Comparison of ENCODE assay signal across 1 cellular context in the genomic region with DNA sequence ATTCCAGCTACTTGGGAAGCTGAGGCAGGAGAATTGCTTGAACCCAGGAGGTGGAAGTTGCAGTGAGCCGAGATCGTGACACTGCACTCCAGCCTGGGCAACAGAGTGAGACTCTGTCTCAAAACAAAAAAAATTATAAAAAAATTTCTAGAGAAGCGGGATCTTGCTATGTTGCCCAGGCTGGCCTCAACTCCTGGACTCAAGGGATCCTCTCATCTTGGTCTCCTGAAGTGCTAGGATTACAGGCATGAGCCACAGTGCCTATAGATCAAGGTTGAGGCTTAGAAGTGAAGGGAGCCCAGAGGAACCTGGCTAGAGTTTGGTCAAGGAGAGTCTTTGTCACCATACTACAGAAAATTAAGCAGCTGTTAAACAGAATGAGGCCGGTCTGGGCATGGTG.
A peak's percentile ranks its signal among the peaks of the same experiment; 100 is the strongest.
TF ChIP-seq lines count a peak whose summit lies in the region.

No MANE protein-coding gene starts in this region.

TF ChIP-seq in K562, 482 proteins besides CTCF, POLR2A, EP300 and RAD21:
- TF ChIP-seq PRPF4 (IDR thresholded peaks at IDR 0.05; ENCODE audit: insufficient read depth, low read depth, low read length, poor library complexity, severe bottlenecking) (no peak), BCOR (IDR thresholded peaks at IDR 0.05) (peak; percentile 44; the same call in 1 of the 2 replicates), RBM25 (IDR thresholded peaks at IDR 0.05; ENCODE audit: low read depth, low read length, severe bottlenecking) (peak; percentile 59), KDM1A (IDR thresholded peaks at IDR 0.05) (peak in 1 of 2 experiments; percentile 31; a peak in 1 of 4 replicates), ZNF121 (CRISPR knock-in tag; conservative IDR thresholded peaks at IDR 0.05) (peak; percentile 90), CBX3 (IDR thresholded peaks at IDR 0.05; ENCODE audit: borderline replicate concordance in 1 of 2, low read length in 2 of 2) (no peak)
